ENCODE assay signal across 1 cellular context in the genomic region with DNA sequence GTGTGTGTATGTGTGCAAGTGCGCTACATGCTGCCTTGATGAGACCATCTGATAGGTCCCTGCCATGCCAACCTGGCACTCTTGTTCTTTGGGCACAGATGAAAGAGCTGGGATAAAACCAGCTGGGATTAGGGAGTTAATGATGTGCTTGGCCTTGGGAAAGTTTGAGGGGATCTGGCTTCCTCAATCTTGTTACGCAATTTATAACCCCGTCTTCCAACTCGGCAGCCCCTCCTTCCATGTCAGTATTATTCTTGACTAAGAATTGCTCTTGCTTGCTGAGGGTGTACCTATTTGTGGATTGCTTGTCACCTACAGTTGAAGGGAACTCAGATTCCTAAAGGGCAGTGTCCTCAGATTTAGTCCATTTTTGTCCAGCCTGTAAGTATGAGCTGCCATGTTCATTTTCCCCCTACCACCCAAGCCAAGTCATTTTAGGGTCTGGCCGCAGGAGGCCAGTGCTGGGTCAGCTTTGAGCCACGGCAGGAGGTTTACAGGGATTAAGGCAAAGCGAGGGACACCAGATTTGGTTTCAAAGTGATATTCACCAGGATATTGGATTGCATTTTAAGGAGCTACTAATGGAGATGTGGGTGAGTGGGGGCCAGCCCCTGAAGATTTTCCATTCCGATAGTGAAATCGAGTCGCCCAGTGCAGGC.
TF ChIP-seq lines count a peak whose summit lies in the region.

No MANE protein-coding gene starts in this region.

TF ChIP-seq in GM23338, 12 proteins besides CTCF, POLR2A, EP300 and RAD21 (continued from another document):
- TF ChIP-seq NANOG (IDR thresholded peaks at IDR 0.05; ENCODE audit: borderline replicate concordance) (no peak), ZNF331 (CRISPR knock-in tag; IDR thresholded peaks at IDR 0.05; ENCODE audit: low read depth) (no peak), EZH2 (IDR thresholded peaks at IDR 0.05; ENCODE audit: low read depth, unreplicated experiment) (no peak), ETS1 (IDR thresholded peaks at IDR 0.05) (no peak), ZNF114 (CRISPR knock-in tag; IDR thresholded peaks at IDR 0.05) (no peak), EZH2phosphoT487 (IDR thresholded peaks at IDR 0.05; ENCODE audit: unreplicated experiment) (no peak), ZNF462 (CRISPR knock-in tag; IDR thresholded peaks at IDR 0.05) (no peak), STAT1 (IDR thresholded peaks at IDR 0.05; ENCODE audit: unreplicated experiment) (no peak), JUNB (IDR thresholded peaks at IDR 0.05; ENCODE audit: unreplicated experiment) (no peak), POLR2AphosphoS5 (IDR thresholded peaks at IDR 0.05; ENCODE audit: low read depth) (no peak), CREB1 (CRISPR knock-in tag; IDR thresholded peaks at IDR 0.05; ENCODE audit: low read depth) (no peak)
TF ChIP-seq in GM23338: peak in this region for 0.
